In the genomic region with DNA sequence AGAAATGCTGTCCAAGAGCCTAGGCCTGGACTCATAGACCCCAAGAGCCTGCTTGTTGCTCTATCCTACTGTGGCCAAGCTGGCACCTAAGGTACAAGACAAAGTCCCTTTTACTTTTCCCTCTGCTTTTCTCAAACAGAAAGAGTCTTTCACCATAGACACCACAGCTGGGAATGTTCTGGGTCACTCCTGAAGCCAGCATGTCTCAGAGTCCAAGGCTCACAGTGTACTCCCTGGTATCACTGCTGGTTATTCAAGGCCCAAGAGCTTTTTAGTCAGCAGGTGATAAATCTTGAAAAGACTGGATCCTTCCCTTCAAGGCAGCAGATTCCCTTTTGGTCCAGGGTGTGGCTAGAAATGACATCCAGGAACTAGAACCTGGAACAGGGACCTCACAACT, we compare ENCODE assay signal across 1 cellular context.
TF ChIP-seq lines count a peak whose summit lies in the region.

No MANE protein-coding gene starts in this region.

TF ChIP-seq in HepG2, 621 proteins besides CTCF, POLR2A, EP300 and RAD21:
- TF ChIP-seq ATRX (CRISPR knock-in tag; IDR thresholded peaks at IDR 0.05; ENCODE audit: borderline replicate concordance), result no peak
- TF ChIP-seq RORA (CRISPR knock-in tag; IDR thresholded peaks at IDR 0.05), result no peak
- no peak for TF ChIP-seq ZNF331 (CRISPR knock-in tag; IDR thresholded peaks at IDR 0.05)
- TF ChIP-seq MTA3 (CRISPR knock-in tag; IDR thresholded peaks at IDR 0.05), result no peak
- TF ChIP-seq ERF (CRISPR knock-in tag; IDR thresholded peaks at IDR 0.05), result no peak
- no peak for TF ChIP-seq ZNF407 (CRISPR knock-in tag; IDR thresholded peaks at IDR 0.05; ENCODE audit: not compliant biosample characterization)
- no peak for TF ChIP-seq MAZ (IDR thresholded peaks at IDR 0.05; ENCODE audit: borderline replicate concordance, low read depth, low read length)
- TF ChIP-seq MAZ (CRISPR knock-in tag; IDR thresholded peaks at IDR 0.05; ENCODE audit: low read depth), result no peak
- no peak for TF ChIP-seq NCOA1 (CRISPR knock-in tag; IDR thresholded peaks at IDR 0.05)
- TF ChIP-seq KLF9 (CRISPR knock-in tag; IDR thresholded peaks at IDR 0.05; ENCODE audit: low read depth), result no peak
- TF ChIP-seq RNF2 (conservative IDR thresholded peaks at IDR 0.05; ENCODE audit: low read depth), result no peak
- TF ChIP-seq ZNF253 (CRISPR knock-in tag; IDR thresholded peaks at IDR 0.05; ENCODE audit: borderline replicate concordance), result no peak
TF ChIP-seq in HepG2: peak in this region for 0.
